In genomic region chr17:58666858-58667267, GRCh38 we compare ENCODE assay signal across 9 cellular contexts. TPM values are rescaled to one million over a fixed set of nuclear protein-coding genes. Genes with fewer than 3 reads are reported as not detected.
DNase-seq lines count a peak whose midpoint lies in the region; ATAC-seq and TF ChIP-seq lines count a peak whose summit lies in the region.
"Had no signal": no experiment of that assay in that cellular context is flagged by ENCODE, and none has a peak within 500 bp of the region (broad histone marks: within the 10 kb centered on the region; RNA-seq: fewer than 3 reads in every experiment).

No MANE protein-coding gene starts in this region.

- H3K4me3 Mint-ChIP-seq in MCF 10A (ENCODE audit: unreplicated experiment): no peak overlapping the region
- no peak overlapping the region for H3K4me3 Mint-ChIP-seq in activated T-cell treated with anti-CD3 and anti-CD28 coated beads, Interleukin-2, amount 50 U/mL, for 24 hours

- POLR2A ChIA-PET in MCF 10A (lab: Yijun Ruan, JAX): no interaction called here

- peak; percentile 20 to 79 for DNase-seq in breast epithelium (ENCODE audit: low spot score in 2 of 2)
- DNase-seq in MCF 10A (ENCODE audit: unreplicated experiment): no peak
- DNase-seq in activated T-cell treated with anti-CD3 and anti-CD28 coated beads, Interleukin-2, amount 50 U/mL, for 24 hours: peak; percentile 41
- peak in 1 of 2 donors; percentile 70 for DNase-seq in foreskin keratinocyte

- H3K4me1 ChIP-seq in breast epithelium (no peaks in the 10 kb centered on the region), foreskin keratinocyte (no peaks in the 10 kb centered on the region), rectal smooth muscle tissue (ENCODE audit: control insufficient read depth, insufficient read depth, low read length) (no peaks in the 10 kb centered on the region)

- H3K36me3 ChIP-seq in breast epithelium (no peaks in the 10 kb centered on the region), rectal smooth muscle tissue (ENCODE audit: control insufficient read depth, insufficient read depth, low read length) (no peaks in the 10 kb centered on the region)

- no peaks in the 10 kb centered on the region for H3K36me3 Mint-ChIP-seq in MCF 10A (ENCODE audit: insufficient read depth, unreplicated experiment)
- H3K36me3 Mint-ChIP-seq in activated T-cell treated with anti-CD3 and anti-CD28 coated beads, Interleukin-2, amount 50 U/mL, for 24 hours (ENCODE audit: low read depth): no peaks in the 10 kb centered on the region

- H3K9me3 ChIP-seq in breast epithelium: no peaks in the 10 kb centered on the region

- H3K27me3 Mint-ChIP-seq in MCF 10A (ENCODE audit: insufficient read depth, unreplicated experiment): peaks cover 7% of the 10 kb centered on the region
- H3K27me3 Mint-ChIP-seq in activated T-cell treated with anti-CD3 and anti-CD28 coated beads, Interleukin-2, amount 50 U/mL, for 24 hours: peaks cover 7% of the 10 kb centered on the region

- BruUV-seq in MCF 10A (replicated peaks; lab: Mats Ljungman, UMichigan): no TSS peak

- TF ChIP-seq CTCF in breast epithelium (IDR thresholded peaks at IDR 0.05): no peak
- no peak for TF ChIP-seq CTCF in MCF 10A (IDR thresholded peaks at IDR 0.05; ENCODE audit: unreplicated experiment)
- TF ChIP-seq CTCF in foreskin keratinocyte (conservative IDR thresholded peaks at IDR 0.05): no peak

- H3K4me3 ChIP-seq in breast epithelium (peak overlapping the region in 1 of 3 donors; percentile 37), rectal smooth muscle tissue (ENCODE audit: low read length) (peak overlapping the region; percentile 17)

- ATAC-seq in foreskin keratinocyte: peak; percentile 73
- no peak for ATAC-seq in GM21619 (IDR thresholded peaks at IDR 0.05; ENCODE audit: unreplicated experiment)
- no peak for ATAC-seq in GM21390 (IDR thresholded peaks at IDR 0.05; ENCODE audit: unreplicated experiment)
- no peak for ATAC-seq in GM21529 (IDR thresholded peaks at IDR 0.05; ENCODE audit: unreplicated experiment)

- intact Hi-C loops in breast epithelium (cut with DNase I; ENCODE audit: low total_unique reads): no loop called here
- intact Hi-C loops in MCF 10A (cut with micrococcal nuclease): no loop called here

- H3K27ac ChIP-seq in breast epithelium: peak overlapping the region in 1 of 2 donors; percentile 14
- H3K27ac ChIP-seq in foreskin keratinocyte: no peak overlapping the region
- no peak overlapping the region for H3K27ac ChIP-seq in rectal smooth muscle tissue (ENCODE audit: low read depth, low read length)

- no peak for TF ChIP-seq POLR2A in breast epithelium (IDR thresholded peaks at IDR 0.05)

- H3K9me3 Mint-ChIP-seq in MCF 10A (ENCODE audit: unreplicated experiment): no peaks in the 10 kb centered on the region
- no peaks in the 10 kb centered on the region for H3K9me3 Mint-ChIP-seq in activated T-cell treated with anti-CD3 and anti-CD28 coated beads, Interleukin-2, amount 50 U/mL, for 24 hours

- H3K9ac ChIP-seq in rectal smooth muscle tissue (ENCODE audit: low read length): no peak overlapping the region

- no peak overlapping the region for H3K27ac Mint-ChIP-seq in MCF 10A (ENCODE audit: low read depth, unreplicated experiment)
- H3K27ac Mint-ChIP-seq in activated T-cell treated with anti-CD3 and anti-CD28 coated beads, Interleukin-2, amount 50 U/mL, for 24 hours: no peak overlapping the region

- H3K27me3 ChIP-seq in breast epithelium: no peaks in the 10 kb centered on the region
- H3K27me3 ChIP-seq in foreskin keratinocyte: no peaks in the 10 kb centered on the region
- H3K27me3 ChIP-seq in rectal smooth muscle tissue (ENCODE audit: control insufficient read depth, insufficient read depth, low read length): no peaks in the 10 kb centered on the region

- no peaks in the 10 kb centered on the region for H3K4me1 Mint-ChIP-seq in MCF 10A (ENCODE audit: insufficient read depth, unreplicated experiment)
- peaks cover 8% of the 10 kb centered on the region for H3K4me1 Mint-ChIP-seq in activated T-cell treated with anti-CD3 and anti-CD28 coated beads, Interleukin-2, amount 50 U/mL, for 24 hours (ENCODE audit: low read depth)

- CTCF ChIA-PET in MCF 10A (lab: Yijun Ruan, JAX): interaction anchor here (0.6 to 0.7 kb wide), 4 partner anchors 12 to 448 kb away, joined by 3 to 6 read pairs (median 4); partner anchors contain the start of gene MKS1

RNA-seq across cellular contexts. Expression of gene TEX14, which starts 25.0 kb away (rescaled TPM):
- under 1 TPM; 0.16 to 0.33 (median 0.29) TPM for total RNA-seq in breast epithelium
- total RNA-seq in MCF 10A (2022): 0.07 TPM in 1 of 2 replicates, not detected in the other
- 0.04 TPM in 1 of 2 replicates, not detected in the other for total RNA-seq in foreskin keratinocyte
- polyA plus RNA-seq in foreskin keratinocyte: not detected in 2 replicates
- total RNA-seq: Daoy had no signal

RNA-seq across cellular contexts. Expression of gene RAD51C, which starts 25.5 kb away (rescaled TPM):
- total RNA-seq in breast epithelium (10 to 100 TPM; 26.2 to 27.7 (median 27.5) TPM), MCF 10A (2022) (48.3 and 59.5 TPM in 2 replicates), foreskin keratinocyte (38.0 and 53.1 TPM in 2 replicates)
- polyA plus RNA-seq in foreskin keratinocyte: 37.8 and 57.0 TPM in 2 replicates
